In the genomic region with DNA sequence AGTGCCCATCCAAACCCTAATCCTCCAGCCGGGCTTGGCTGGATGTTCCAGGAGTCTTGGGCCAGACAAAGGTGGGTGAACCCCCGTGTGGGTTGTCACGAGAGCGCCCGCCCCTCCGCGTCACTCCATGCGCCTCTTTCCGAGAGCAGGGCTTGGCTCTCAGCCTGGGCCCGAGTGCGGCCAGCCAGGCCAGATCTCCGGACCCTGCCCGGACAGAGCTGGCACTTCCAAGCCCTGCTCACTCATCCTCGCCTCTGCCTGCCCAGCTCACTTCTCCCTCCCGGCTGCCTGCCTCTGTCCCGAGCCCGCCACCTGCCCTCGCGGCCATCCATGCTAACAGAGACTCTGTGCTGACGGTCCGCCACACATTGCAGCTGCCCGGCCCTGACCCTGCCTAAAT, we compare ENCODE assay signal across 27 cellular contexts. TPM values are rescaled to one million over a fixed set of nuclear protein-coding genes. Genes with fewer than 3 reads are reported as not detected.
"Had no signal": no experiment of that assay in that cellular context is flagged by ENCODE, and none has a peak within 500 bp of the region (broad histone marks: within the 10 kb centered on the region; RNA-seq: fewer than 3 reads in every experiment).

No MANE protein-coding gene starts in this region.

- H3K4me3 ChIP-seq: body of pancreas, cardiac muscle cell, sigmoid colon, smooth muscle cell, thyroid gland had no signal

- DNase-seq: activated CD4-positive, alpha-beta memory T cell treated with anti-CD3 and anti-CD28 coated beads for 36 hours; activated CD4-positive, alpha-beta T cell treated with anti-CD3 and anti-CD28 coated beads for 48 hours; activated naive CD4-positive, alpha-beta T cell treated with Interleukin-2 at 50 U/mL for 16 hours; activated naive CD8-positive, alpha-beta T cell treated with anti-CD3 and anti-CD28 coated beads for 36 hours; activated T-cell treated with anti-CD3 and anti-CD28 coated beads, Interleukin-2, amount 50 U/mL, for 48 hours; amniotic stem cell; body of pancreas; effector CD4-positive, alpha-beta T cell; erythroblast; foreskin fibroblast; hippocampal formation; left ventricle myocardium superior; retina; sigmoid colon; stimulated activated CD4-positive, alpha-beta T cell treated with anti-CD3 and anti-CD28 coated beads, Interleukin-15, amount 100 ng/mL, for 24 hours; stimulated activated naive CD4-positive, alpha-beta T cell; thyroid gland had no signal

- ATAC-seq: body of pancreas, left ventricle myocardium superior had no signal

- H3K27ac ChIP-seq: body of pancreas, cardiac muscle cell, sigmoid colon, thyroid gland had no signal

- H3K9me3 ChIP-seq: body of pancreas, sigmoid colon, thyroid gland had no signal

- H3K27me3 ChIP-seq: body of pancreas, cardiac muscle cell, sigmoid colon, thyroid gland had no signal

RNA-seq across cellular contexts. Expression of gene GBX1, which starts 46.6 kb away (rescaled TPM):
- total RNA-seq: activated CD4-positive, alpha-beta memory T cell treated with anti-CD3 and anti-CD28 coated beads for 36 hours; activated naive CD8-positive, alpha-beta T cell treated with anti-CD3 and anti-CD28 coated beads for 36 hours; body of pancreas; cerebellum; fibroblast of lung; mononuclear cell; myocyte; omental fat pad; posterior vena cava; sigmoid colon; smooth muscle cell; T-helper 2 cell treated with Interferon-gamma antibody and Interleukin-4, amounts not matched to agents 100 ng/mL and 5 ng/mL, for 36 hours; thyroid gland; urinary bladder had no signal
